17 cellular contexts compared by ENCODE assay signal in the genomic region with DNA sequence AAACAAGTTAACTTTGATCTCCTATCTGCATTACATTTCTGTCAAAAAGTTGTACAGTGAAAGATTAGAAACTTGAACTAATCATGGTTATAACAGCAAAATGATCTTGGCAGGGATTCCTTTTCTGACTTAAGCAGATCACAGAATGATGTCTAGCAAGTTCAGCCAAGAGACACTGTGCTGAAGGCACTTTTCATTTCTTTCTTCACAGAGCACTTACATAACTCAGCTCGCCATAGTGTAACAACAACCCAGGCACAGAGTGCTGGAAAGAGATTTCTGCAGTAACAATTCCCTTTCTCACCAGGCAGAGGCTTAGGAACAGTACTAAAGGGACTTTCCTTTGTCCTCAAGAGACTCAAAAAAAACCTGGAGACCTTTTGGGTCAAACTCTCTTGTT.
"Had no signal": no experiment of that assay in that cellular context is flagged by ENCODE, and none has a peak within 500 bp of the region (broad histone marks: within the 10 kb centered on the region; RNA-seq: fewer than 3 reads in every experiment).

No MANE protein-coding gene starts in this region.

- H3K4me1 Mint-ChIP-seq: stimulated activated memory B cell treated with anti-CD40 and anti-IgM and Interleukin-4, amounts not matched to agents 10 μg/mL and 1 μg/mL and 100 μg/mL, for 72 hours had no signal

- H3K4me3 ChIP-seq: gastroesophageal sphincter, prostate gland, right lobe of liver, spleen, transverse colon had no signal

- H3K4me3 Mint-ChIP-seq: dendritic cell treated with granulocyte-macrophage colony-stimulating factor and Interleukin-4, amounts not matched to agents 40 ng/mL and 50 ng/mL, for 4 days; effector memory CD8-positive, alpha-beta T cell; natural killer cell; stimulated activated memory B cell treated with anti-CD40 and anti-IgM and Interleukin-4, amounts not matched to agents 10 μg/mL and 1 μg/mL and 100 μg/mL, for 72 hours had no signal

- H3K27ac Mint-ChIP-seq: dendritic cell treated with granulocyte-macrophage colony-stimulating factor and Interleukin-4, amounts not matched to agents 40 ng/mL and 50 ng/mL, for 4 days; effector memory CD8-positive, alpha-beta T cell; natural killer cell; stimulated activated memory B cell treated with anti-CD40 and anti-IgM and Interleukin-4, amounts not matched to agents 10 μg/mL and 1 μg/mL and 100 μg/mL, for 72 hours had no signal

- H3K27me3 Mint-ChIP-seq: dendritic cell treated with granulocyte-macrophage colony-stimulating factor and Interleukin-4, amounts not matched to agents 40 ng/mL and 50 ng/mL, for 4 days had no signal

- H3K36me3 ChIP-seq: gastroesophageal sphincter, prostate gland, right lobe of liver, spleen, transverse colon had no signal

- H3K4me1 ChIP-seq: prostate gland, right lobe of liver had no signal

- H3K27me3 ChIP-seq: gastroesophageal sphincter, right lobe of liver, spleen, transverse colon had no signal

- H3K9me3 ChIP-seq: prostate gland, transverse colon had no signal

- DNase-seq: activated CD4-positive, alpha-beta T cell treated with anti-CD3 and anti-CD28 coated beads, Interleukin-2, amount 50 U/mL, for 48 hours; activated CD4-positive, CD25-positive, alpha-beta regulatory T cell treated with anti-CD3 and anti-CD28 coated beads, Interleukin-2, amount 50 U/mL, for 72 hours; activated naive CD4-positive, alpha-beta T cell; effector memory CD8-positive, alpha-beta T cell; erythroblast; kidney glomerular epithelial cell; natural killer cell; occipital lobe; right lobe of liver; spleen; stimulated activated CD4-positive, alpha-beta T cell treated with anti-CD3 and anti-CD28 coated beads, Interleukin-1b, Interleukin-23, amount 100 ng/mL, for 48 hours; substantia nigra; transverse colon had no signal

- ATAC-seq: effector memory CD8-positive, alpha-beta T cell; gastroesophageal sphincter; natural killer cell; stimulated activated memory B cell treated with anti-CD40 and anti-IgM and Interleukin-4, amounts not matched to agents 10 μg/mL and 1 μg/mL and 100 μg/mL, for 72 hours had no signal

- H3K36me3 Mint-ChIP-seq: natural killer cell; stimulated activated memory B cell treated with anti-CD40 and anti-IgM and Interleukin-4, amounts not matched to agents 10 μg/mL and 1 μg/mL and 100 μg/mL, for 72 hours had no signal

- H3K9me3 Mint-ChIP-seq: dendritic cell treated with granulocyte-macrophage colony-stimulating factor and Interleukin-4, amounts not matched to agents 40 ng/mL and 50 ng/mL, for 4 days; effector memory CD8-positive, alpha-beta T cell; natural killer cell; stimulated activated memory B cell treated with anti-CD40 and anti-IgM and Interleukin-4, amounts not matched to agents 10 μg/mL and 1 μg/mL and 100 μg/mL, for 72 hours had no signal

- H3K27ac ChIP-seq: right lobe of liver, transverse colon had no signal
